Comparison of ENCODE assay signal across 16 cellular contexts in genomic region chr11:23123766-23124165, GRCh38.
A peak's percentile ranks its signal among the peaks of the same experiment; 100 is the strongest.
DNase-seq lines count a peak whose midpoint lies in the region; ATAC-seq, FAIRE-seq and TF ChIP-seq lines count a peak whose summit lies in the region.
"Had no signal": no experiment of that assay in that cellular context is flagged by ENCODE, and none has a peak within 500 bp of the region (broad histone marks: within the 10 kb centered on the region; RNA-seq: fewer than 3 reads in every experiment).

No MANE protein-coding gene starts in this region.

- H3K9me3 ChIP-seq in HepG2 (ENCODE audit: low read length) = no peaks in the 10 kb centered on the region
- H3K9me3 ChIP-seq: transverse colon had no signal

- no peaks in the 10 kb centered on the region for H3K27me3 ChIP-seq in brain microvascular endothelial cell (replicated peaks)
- no peaks in the 10 kb centered on the region for H3K27me3 ChIP-seq in HepG2 (ENCODE audit: control insufficient read depth in 1 of 2, insufficient read depth in 2 of 2, low read length in 2 of 2)
- H3K27me3 ChIP-seq: transverse colon had no signal

- TF ChIP-seq EP300 in HepG2 (IDR thresholded peaks at IDR 0.05; ENCODE audit: low read depth in 2 of 2, low read length in 2 of 2) (no peak), HepG2 (CRISPR knock-in tag; IDR thresholded peaks at IDR 0.05; ENCODE audit: borderline replicate concordance) (no peak)

- TF ChIP-seq CTCF in AG10803 (conservative IDR thresholded peaks at IDR 0.05; ENCODE audit: low read length) = no peak
- no peak for TF ChIP-seq CTCF in brain microvascular endothelial cell (IDR thresholded peaks at IDR 0.05; ENCODE audit: low read depth, low read length, missing control alignments)
- no peak for TF ChIP-seq CTCF in HepG2 (CRISPR knock-in tag; IDR thresholded peaks at IDR 0.05)

- FAIRE-seq in HTR-8/SVneo (lab: Jason Lieb, UNC) = no peak
- no peak for FAIRE-seq in HepG2 (lab: Jason Lieb, UNC)

- H3K36me3 ChIP-seq in brain microvascular endothelial cell (replicated peaks) (no peaks in the 10 kb centered on the region), HepG2 (replicated peaks in 1 of 2; ENCODE audit: control insufficient read depth in 1 of 2, insufficient read depth in 2 of 2, low read length in 2 of 2) (no peaks in the 10 kb centered on the region)
- H3K36me3 ChIP-seq: transverse colon had no signal

- H3K27ac ChIP-seq in brain microvascular endothelial cell = peak overlapping the region; percentile 21
- no peak overlapping the region for H3K27ac ChIP-seq in HepG2 (ENCODE audit: extremely low read length, insufficient read depth, low read length)
- H3K27ac ChIP-seq: skin epidermis, transverse colon had no signal

- no peak overlapping the region for H3K9ac ChIP-seq in HepG2 (ENCODE audit: insufficient read depth, low read depth, low read length)

- H3K4me2 ChIP-seq in HepG2 (ENCODE audit: low read depth, low read length) = no peak overlapping the region

- DNase-seq in AG10803 (ENCODE audit: low read depth) = peak; percentile 7
- DNase-seq in HTR-8/SVneo (ENCODE audit: insufficient read length, low spot score) = peak; percentile 49
- peak; percentile 55 for DNase-seq in brain microvascular endothelial cell
- no peak for DNase-seq in HepG2 (ENCODE audit: low spot score)
- DNase-seq in NCI-H128 (lab: John Stamatoyannopoulos, UW; ENCODE audit: unreplicated experiment) = no peak
- no peak for DNase-seq in activated CD8-positive, alpha-beta memory T cell treated with anti-CD3 and anti-CD28 coated beads, Interleukin-2, amount 50 U/mL, for 48 hours
- DNase-seq in DMS79 treated with DMSO at 0.1 percent for 48 hours (lab: John Stamatoyannopoulos, UW) = no peak
- DNase-seq: activated T-cell treated with anti-CD3 and anti-CD28 coated beads for 4 hours, AML-193, immature natural killer cell, NCI-H1092 treated with DMSO at 0.1 percent for 48 hours, NCI-H524 treated with DMSO at 0.1 percent for 48 hours, SHP77 treated with DMSO at 0.1 percent for 48 hours, transverse colon had no signal

- in situ Hi-C loops in brain microvascular endothelial cell (cut with HindIII; ENCODE audit: low pct_ligation_motif_present, low sequenced_read_pairs) = no loop called here
- in situ Hi-C loops in HepG2 (cut with HindIII; ENCODE audit: extremely low pct_ligation_motif_present, low pct_unique_long_range_greater_than_20kb) = loop anchor here (25.0 kb wide), 1 partner anchor 1264 kb away; no protein-coding TSS in a partner anchor

- ATAC-seq in HepG2 = no peak
- ATAC-seq in GM19035 (IDR thresholded peaks at IDR 0.05; ENCODE audit: unreplicated experiment) = no peak

- H3K4me3 ChIP-seq in AG10803 (ENCODE audit: low read length) = no peak overlapping the region
- no peak overlapping the region for H3K4me3 ChIP-seq in brain microvascular endothelial cell (ENCODE audit: low read depth, low read length)
- H3K4me3 ChIP-seq in HepG2 (replicated peaks in 1 of 3; ENCODE audit: insufficient read depth in 1 of 3, low read depth in 2 of 3, low read length in 3 of 3) = no peak overlapping the region
- H3K4me3 ChIP-seq: skin epidermis, transverse colon had no signal

- no peak for TF ChIP-seq POLR2A in HepG2 (IDR thresholded peaks at IDR 0.05; ENCODE audit: insufficient read depth in 1 of 2, low read depth in 2 of 2, low read length in 2 of 2)

- BruUV-seq in HepG2 (replicated peaks; lab: Mats Ljungman, UMichigan) = no TSS peak

- 9% methylated on average over 3 of the region's 3 CpGs for WGBS in HepG2 (ENCODE audit: low lambda C conversion rate)

- CTCF ChIA-PET in HepG2 (lab: Yijun Ruan, JAX; ENCODE audit: low intra/inter-chr PET ratio, low total read pairs) = no interaction called here

- H4K20me1 ChIP-seq in HepG2 (ENCODE audit: insufficient read depth, low read length) = no peaks in the 10 kb centered on the region

- H3K79me2 ChIP-seq in HepG2 (ENCODE audit: insufficient read depth, low read length) = no peaks in the 10 kb centered on the region

- peaks cover 6% of the 10 kb centered on the region; the same call in 1 of the 2 replicates for H3K4me1 ChIP-seq in HepG2 (ENCODE audit: insufficient read depth, low read length)

- TF ChIP-seq RAD21 in HepG2 (CRISPR knock-in tag; IDR thresholded peaks at IDR 0.05) = no peak

- POLR2A ChIA-PET in HepG2 (lab: Yijun Ruan, JAX) = no interaction called here

- intact Hi-C loops in HepG2 (cut with micrococcal nuclease; ENCODE audit: unreplicated experiment) = no loop called here

- H2AFZ ChIP-seq in HepG2 (ENCODE audit: low read length) = no peak overlapping the region

TF ChIP-seq in HepG2, 621 proteins besides CTCF, POLR2A, EP300 and RAD21:
- TF ChIP-seq FOSL2 (CRISPR knock-in tag; IDR thresholded peaks at IDR 0.05) (peak; percentile 26; the same call in 1 of the 2 replicates), BCL6 (CRISPR knock-in tag; IDR thresholded peaks at IDR 0.05) (no peak), SATB2 (CRISPR knock-in tag; IDR thresholded peaks at IDR 0.05) (no peak), ZNF280B (CRISPR knock-in tag; IDR thresholded peaks at IDR 0.05; ENCODE audit: borderline replicate concordance) (no peak), SMAD3 (CRISPR knock-in tag; IDR thresholded peaks at IDR 0.05) (no peak)
- TF ChIP-seq, protein P1, sequence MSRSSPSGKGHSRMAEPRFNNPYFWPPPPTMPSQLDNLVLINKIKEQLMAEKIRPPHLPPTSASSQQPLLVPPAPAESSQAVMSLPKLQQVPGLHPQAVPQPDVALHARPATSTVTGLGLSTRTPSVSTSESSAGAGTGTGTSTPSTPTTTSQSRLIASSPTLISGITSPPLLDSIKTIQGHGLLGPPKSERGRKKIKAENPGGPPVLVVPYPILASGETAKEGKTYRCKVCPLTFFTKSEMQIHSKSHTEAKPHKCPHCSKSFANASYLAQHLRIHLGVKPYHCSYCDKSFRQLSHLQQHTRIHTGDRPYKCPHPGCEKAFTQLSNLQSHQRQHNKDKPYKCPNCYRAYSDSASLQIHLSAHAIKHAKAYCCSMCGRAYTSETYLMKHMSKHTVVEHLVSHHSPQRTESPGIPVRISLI (CRISPR knock-in tag; IDR thresholded peaks at IDR 0.05; ENCODE audit: borderline replicate concordance) = no peak
- TF ChIP-seq, protein P2, sequence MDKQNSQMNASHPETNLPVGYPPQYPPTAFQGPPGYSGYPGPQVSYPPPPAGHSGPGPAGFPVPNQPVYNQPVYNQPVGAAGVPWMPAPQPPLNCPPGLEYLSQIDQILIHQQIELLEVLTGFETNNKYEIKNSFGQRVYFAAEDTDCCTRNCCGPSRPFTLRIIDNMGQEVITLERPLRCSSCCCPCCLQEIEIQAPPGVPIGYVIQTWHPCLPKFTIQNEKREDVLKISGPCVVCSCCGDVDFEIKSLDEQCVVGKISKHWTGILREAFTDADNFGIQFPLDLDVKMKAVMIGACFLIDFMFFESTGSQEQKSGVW (CRISPR knock-in tag; IDR thresholded peaks at IDR 0.05; ENCODE audit: borderline replicate concordance) = no peak
TF ChIP-seq in HepG2: peak in this region for 1.

Comparison
In these comparisons a context has a peak if more than half of its experiments do, and no peak if none do; other contexts are left out.
1. DNase-seq: peak in AG10803 (single experiment), HTR-8/SVneo (single experiment) and brain microvascular endothelial cell (single experiment); none in HepG2 (single experiment), NCI-H128 (single experiment), activated CD8-positive, alpha-beta memory T cell treated with anti-CD3 and anti-CD28 coated beads, Interleukin-2, amount 50 U/mL, for 48 hours (single experiment) and DMS79 treated with DMSO at 0.1 percent for 48 hours (single experiment).